13 cellular contexts compared by ENCODE assay signal in the genomic region with DNA sequence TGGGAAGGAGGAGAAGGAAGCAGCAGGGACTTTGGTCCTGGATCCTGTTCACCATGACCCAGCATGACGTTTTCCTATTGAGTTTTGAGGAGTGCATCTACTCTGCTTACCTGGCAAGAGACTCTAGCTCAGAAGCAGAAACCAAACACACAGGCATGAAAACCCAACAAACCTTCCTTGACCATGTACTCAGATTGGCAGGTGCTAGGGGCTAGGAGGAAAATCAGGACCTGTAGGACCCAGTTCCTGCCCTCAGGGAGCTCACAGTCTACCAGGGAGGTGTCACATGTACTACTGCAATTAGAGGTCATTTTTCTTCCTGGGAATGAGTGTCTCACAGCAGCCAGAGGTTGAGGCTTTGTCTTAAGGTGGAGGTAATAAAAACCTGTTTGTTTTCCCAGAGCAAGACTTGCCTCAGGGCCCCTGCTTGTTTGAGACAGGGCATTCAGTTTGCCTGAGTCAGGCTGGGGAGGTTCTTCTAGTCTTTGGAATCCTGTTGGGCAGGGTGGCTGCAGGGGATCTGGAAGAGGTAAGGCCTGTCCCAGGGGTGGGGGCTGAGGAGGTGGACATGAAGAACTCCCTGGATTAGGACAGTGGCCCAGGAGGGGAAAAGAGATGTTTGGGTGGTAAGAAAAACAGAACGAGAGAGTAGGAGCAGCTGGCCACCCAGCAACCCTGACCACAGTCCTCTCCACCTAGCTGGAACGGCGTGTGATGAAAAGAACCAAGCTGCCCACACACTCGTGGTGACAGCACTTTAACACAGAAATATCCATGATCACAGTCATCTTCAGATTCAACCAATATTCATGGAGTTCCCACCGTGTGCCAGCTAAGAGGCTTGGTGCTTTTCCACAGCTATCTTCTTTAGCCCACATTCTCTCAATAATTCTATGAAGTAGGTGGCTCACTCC. TPM values are rescaled to one million over a fixed set of nuclear protein-coding genes. Genes with fewer than 3 reads are reported as not detected.
A peak's percentile ranks its signal among the peaks of the same experiment; 100 is the strongest.
DNase-seq lines count a peak whose midpoint lies in the region; ATAC-seq, FAIRE-seq and TF ChIP-seq lines count a peak whose summit lies in the region.
"Had no signal": no experiment of that assay in that cellular context is flagged by ENCODE, and none has a peak within 500 bp of the region (broad histone marks: within the 10 kb centered on the region; RNA-seq: fewer than 3 reads in every experiment).

No MANE protein-coding gene starts in this region.

- H3K4me1 Mint-ChIP-seq in activated T-helper 17 cell treated with anti-CD3 and anti-CD28 coated beads, Interleukin-2, amount 50 U/mL, for 72 hours: peaks cover 3% of the 10 kb centered on the region

- no peak for TF ChIP-seq CTCF in HEK293 (tag by site-specific recombination; IDR thresholded peaks at IDR 0.05)
- TF ChIP-seq CTCF in left lung (IDR thresholded peaks at IDR 0.05): no peak

- FAIRE-seq in small intestine (lab: Jason Lieb, UNC): no peak

- no peak overlapping the region for H3K4me3 Mint-ChIP-seq in activated T-helper 17 cell treated with anti-CD3 and anti-CD28 coated beads, Interleukin-2, amount 50 U/mL, for 72 hours

- no peak overlapping the region for H3K27ac Mint-ChIP-seq in activated T-helper 17 cell treated with anti-CD3 and anti-CD28 coated beads, Interleukin-2, amount 50 U/mL, for 72 hours

- no peaks in the 10 kb centered on the region for H3K27me3 Mint-ChIP-seq in activated T-helper 17 cell treated with anti-CD3 and anti-CD28 coated beads, Interleukin-2, amount 50 U/mL, for 72 hours

- POLR2A ChIA-PET in HEK293 (lab: Yijun Ruan, JAX): interaction anchor here (1.0 to 3.6 kb wide), 4 partner anchors 8 to 22 kb away, joined by 4 to 27 read pairs (median 11); no protein-coding TSS in a partner anchor

- H3K27ac ChIP-seq in HEK293 (ENCODE audit: extremely low read depth, low read depth, low read length) (no peak overlapping the region), small intestine (ENCODE audit: low read depth in 1 of 2, low read length in 1 of 2) (no peak overlapping the region), left lung (no peak overlapping the region)

- peak; percentile 18 for ATAC-seq in activated T-helper 17 cell treated with anti-CD3 and anti-CD28 coated beads, Interleukin-2, amount 50 U/mL, for 72 hours (replicated peaks)
- ATAC-seq in left lung (no peak), HG02884 (IDR thresholded peaks at IDR 0.05; ENCODE audit: unreplicated experiment) (no peak), GM21576 (IDR thresholded peaks at IDR 0.05; ENCODE audit: unreplicated experiment) (no peak)

- H3K9me3 ChIP-seq in HEK293 (ENCODE audit: control insufficient read depth, insufficient read depth, low read depth, low read length) (no peaks in the 10 kb centered on the region), small intestine (ENCODE audit: control insufficient read depth, low read depth) (no peaks in the 10 kb centered on the region), left lung (no peaks in the 10 kb centered on the region)

- intact Hi-C loops in left lung (cut with DNase I): no loop called here

- CTCF ChIA-PET in HEK293 (lab: Yijun Ruan, JAX): interaction anchor here (0.7 kb wide), 1 partner anchor 10 kb away, joined by 3 read pairs; no protein-coding TSS in a partner anchor

- H3K4me1 ChIP-seq in HEK293 (ENCODE audit: control insufficient read depth, insufficient read depth, low read length) (peaks cover 5% of the 10 kb centered on the region; the same call in 1 of the 2 replicates), small intestine (ENCODE audit: control insufficient read depth in 2 of 2, insufficient read depth in 1 of 2, low read depth in 1 of 2, low read length in 1 of 2) (peaks cover 2 to 3% of the 10 kb centered on the region in 2 donors), left lung (peaks cover 9 to 27% of the 10 kb centered on the region in 2 donors)

- no peaks in the 10 kb centered on the region for H3K9me3 Mint-ChIP-seq in activated T-helper 17 cell treated with anti-CD3 and anti-CD28 coated beads, Interleukin-2, amount 50 U/mL, for 72 hours

- H3K4me3 ChIP-seq in HEK293 (ENCODE audit: low read depth, low read length) (no peak overlapping the region), small intestine (ENCODE audit: low read depth in 1 of 2, low read length in 2 of 2) (no peak overlapping the region), left lung (no peak overlapping the region)

- DNase-seq in kidney glomerular epithelial cell (lab: John Stamatoyannopoulos, UW) (peak; percentile 63), small intestine (peak; percentile 27), NCI-H345 (lab: John Stamatoyannopoulos, UW) (no peak), left lung (no peak)
- DNase-seq: activated CD4-positive, alpha-beta T cell treated with anti-CD3 and anti-CD28 coated beads for 48 hours; activated T-cell treated with anti-CD3 and anti-CD28 coated beads, Interleukin-2, amount 50 U/mL, for 48 hours; DND-41; stimulated activated CD4-positive, alpha-beta T cell treated with anti-CD3 and anti-CD28 coated beads, Interleukin-2, amount 100 ng/mL, for 48 hours; T-helper 1 cell had no signal

- H3K36me3 ChIP-seq in HEK293 (ENCODE audit: control insufficient read depth in 2 of 2, insufficient read depth in 1 of 2, low read length in 2 of 2): no peaks in the 10 kb centered on the region
- no peaks in the 10 kb centered on the region for H3K36me3 ChIP-seq in small intestine (ENCODE audit: control insufficient read depth in 2 of 2, insufficient read depth in 2 of 2, low read length in 2 of 2)
- no peaks in the 10 kb centered on the region for H3K36me3 ChIP-seq in left lung

- no peaks in the 10 kb centered on the region for H3K36me3 Mint-ChIP-seq in activated T-helper 17 cell treated with anti-CD3 and anti-CD28 coated beads, Interleukin-2, amount 50 U/mL, for 72 hours (ENCODE audit: low read depth)

- 73 to 78% (median 75%) methylated on average over 6 of the region's 6 CpGs for WGBS in small intestine, 3 donors

- H3K27me3 ChIP-seq in small intestine (ENCODE audit: control insufficient read depth in 2 of 2, insufficient read depth in 2 of 2, low read length in 2 of 2) (no peaks in the 10 kb centered on the region), left lung (no peaks in the 10 kb centered on the region)

TF ChIP-seq in HEK293, 187 proteins besides CTCF, POLR2A, EP300 and RAD21:
- TF ChIP-seq, protein P1, sequence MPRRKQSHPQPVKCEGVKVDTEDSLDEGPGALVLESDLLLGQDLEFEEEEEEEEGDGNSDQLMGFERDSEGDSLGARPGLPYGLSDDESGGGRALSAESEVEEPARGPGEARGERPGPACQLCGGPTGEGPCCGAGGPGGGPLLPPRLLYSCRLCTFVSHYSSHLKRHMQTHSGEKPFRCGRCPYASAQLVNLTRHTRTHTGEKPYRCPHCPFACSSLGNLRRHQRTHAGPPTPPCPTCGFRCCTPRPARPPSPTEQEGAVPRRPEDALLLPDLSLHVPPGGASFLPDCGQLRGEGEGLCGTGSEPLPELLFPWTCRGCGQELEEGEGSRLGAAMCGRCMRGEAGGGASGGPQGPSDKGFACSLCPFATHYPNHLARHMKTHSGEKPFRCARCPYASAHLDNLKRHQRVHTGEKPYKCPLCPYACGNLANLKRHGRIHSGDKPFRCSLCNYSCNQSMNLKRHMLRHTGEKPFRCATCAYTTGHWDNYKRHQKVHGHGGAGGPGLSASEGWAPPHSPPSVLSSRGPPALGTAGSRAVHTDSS (tag by site-specific recombination; IDR thresholded peaks at IDR 0.05): no peak
- 0 out of 2 replicates have a peak, but pooled peaks have one; percentile 14 for TF ChIP-seq ZNF341 (tag by site-specific recombination; IDR thresholded peaks at IDR 0.05; ENCODE audit: low read depth)
- no peak for TF ChIP-seq ZNF707 (tag by site-specific recombination; IDR thresholded peaks at IDR 0.05)
- peak; percentile 61 for TF ChIP-seq ZFHX2 (tag by site-specific recombination; conservative IDR thresholded peaks at IDR 0.05)
- TF ChIP-seq SETDB1 (IDR thresholded peaks at IDR 0.05; ENCODE audit: insufficient read length, low read length): peak; percentile 62
- peak; percentile 99 for TF ChIP-seq TRIM28 (IDR thresholded peaks at IDR 0.05; ENCODE audit: borderline replicate concordance, low read length)
- peak; percentile 68 for TF ChIP-seq GLIS1 (tag by site-specific recombination; IDR thresholded peaks at IDR 0.05)
- TF ChIP-seq ZSCAN23 (tag by site-specific recombination; IDR thresholded peaks at IDR 0.05): no peak
- no peak for TF ChIP-seq MYNN (tag by site-specific recombination; IDR thresholded peaks at IDR 0.05; ENCODE audit: borderline replicate concordance)
- TF ChIP-seq EGR2 (tag by site-specific recombination; IDR thresholded peaks at IDR 0.05; ENCODE audit: low read depth): peak; percentile 72
- no peak for TF ChIP-seq SCRT2 (tag by site-specific recombination; IDR thresholded peaks at IDR 0.05)

RNA-seq across cellular contexts. Expression of gene IER5, which starts 30.8 kb away (rescaled TPM):
- total RNA-seq in activated T-helper 17 cell treated with anti-CD3 and anti-CD28 coated beads, Interleukin-2, amount 50 U/mL, for 72 hours: 10 to 100 TPM; 40.9 to 60.4 TPM
- polyA plus RNA-seq in small intestine: 1 to 10 TPM; 4.5 to 7.4 (median 5.1) TPM
- total RNA-seq in left lung: 10 to 100 TPM; 16.1 to 26.6 TPM

Comparison
In these comparisons a context has a peak if more than half of its experiments do, and no peak if none do; other contexts are left out.
1. DNase-seq: peak in kidney glomerular epithelial cell (single experiment) and small intestine (single experiment); none in NCI-H345 (single experiment) and left lung (0 of 2).